Comparison of ENCODE assay signal across 20 cellular contexts in genomic region chr9:131080589-131080988, GRCh38. TPM values are rescaled to one million over a fixed set of nuclear protein-coding genes. Genes with fewer than 3 reads are reported as not detected.
DNase-seq lines count a peak whose midpoint lies in the region; FAIRE-seq and TF ChIP-seq lines count a peak whose summit lies in the region.
"Had no signal": no experiment of that assay in that cellular context is flagged by ENCODE, and none has a peak within 500 bp of the region (broad histone marks: within the 10 kb centered on the region; RNA-seq: fewer than 3 reads in every experiment).

No MANE protein-coding gene starts in this region.

- dilution Hi-C loops in mammary epithelial cell (cut with HindIII; ENCODE audit: low sequenced_read_pairs): loop anchor here (5.0 kb wide), 2 partner anchors 43 to 47 kb away; partner anchors contain the start of gene NUP214

- no peak overlapping the region for H2AFZ ChIP-seq in mammary epithelial cell (ENCODE audit: low read depth, low read length)

- H3K9ac ChIP-seq in mammary epithelial cell (ENCODE audit: insufficient read depth, low read length) (no peak overlapping the region), endodermal cell (ENCODE audit: extremely low read depth, low read length, poor library complexity, severe bottlenecking) (no peak overlapping the region), kidney (ENCODE audit: low read length in 2 of 2) (no peak overlapping the region)

- H3K27ac ChIP-seq in mammary epithelial cell (ENCODE audit: insufficient read depth, low read depth, low read length) (no peak overlapping the region), endodermal cell (ENCODE audit: low read depth, low read length) (no peak overlapping the region), kidney (ENCODE audit: low read depth in 2 of 2, low read length in 2 of 2) (no peak overlapping the region), suprapubic skin (no peak overlapping the region)
- H3K27ac ChIP-seq: C4-2B had no signal

- H3K36me3 Mint-ChIP-seq in MCF 10A (ENCODE audit: insufficient read depth, unreplicated experiment) (no peaks in the 10 kb centered on the region), endodermal cell (ENCODE audit: low read depth) (peaks cover 18% of the 10 kb centered on the region), nephron progenitor cell (ENCODE audit: low read depth) (no peaks in the 10 kb centered on the region)
- H3K36me3 Mint-ChIP-seq: CD8-positive, alpha-beta memory T cell had no signal

- H3K27ac Mint-ChIP-seq in MCF 10A (ENCODE audit: low read depth, unreplicated experiment): no peak overlapping the region
- peak overlapping the region; percentile 58 for H3K27ac Mint-ChIP-seq in endodermal cell
- no peak overlapping the region for H3K27ac Mint-ChIP-seq in nephron progenitor cell
- H3K27ac Mint-ChIP-seq: CD8-positive, alpha-beta memory T cell had no signal

- H3K9me3 ChIP-seq in mammary epithelial cell (replicated peaks; ENCODE audit: insufficient read depth, low read length) (no peaks in the 10 kb centered on the region), endodermal cell (ENCODE audit: control insufficient read depth, low read length) (no peaks in the 10 kb centered on the region), kidney (ENCODE audit: control insufficient read depth in 1 of 2, low read length in 2 of 2) (no peaks in the 10 kb centered on the region), suprapubic skin (no peaks in the 10 kb centered on the region)

- H3K27me3 ChIP-seq in mammary epithelial cell (ENCODE audit: insufficient read depth, low read length): peaks cover 3% of the 10 kb centered on the region
- H3K27me3 ChIP-seq in endodermal cell (ENCODE audit: control insufficient read depth, insufficient read depth, low read length, poor library complexity, severe bottlenecking): no peaks in the 10 kb centered on the region
- no peaks in the 10 kb centered on the region for H3K27me3 ChIP-seq in suprapubic skin

- in situ Hi-C loops in mammary epithelial cell (cut with MboI; ENCODE audit: low sequenced_read_pairs in 2 of 2): no loop called here

- DNase-seq in mammary epithelial cell (peak; percentile 61), MCF 10A (ENCODE audit: unreplicated experiment) (no peak), endodermal cell (no peak), kidney (peak; percentile 83), dedifferentiated amniotic fluid mesenchymal stem cell (ENCODE audit: extremely low spot score) (no peak), NCI-H1105 (lab: John Stamatoyannopoulos, UW) (no peak), nephron progenitor cell (no peak), suprapubic skin (ENCODE audit: low spot score in 2 of 2) (no peak)
- DNase-seq: CD8-positive, alpha-beta memory T cell; EL; GF-D8; GOT3; HCEC 1CT; KG1; NCI-H1105 treated with DMSO at 0.1 percent for 48 hours; NCI-H1694 treated with DMSO at 0.1 percent for 48 hours; NCI-H2081 treated with DMSO at 0.1 percent for 48 hours; NCI-H446; NCI-H526 had no signal

- H3K4me3 ChIP-seq in mammary epithelial cell (replicated peaks in 1 of 3; ENCODE audit: insufficient read depth in 1 of 3, low read depth in 2 of 3, low read length in 3 of 3) (no peak overlapping the region), endodermal cell (ENCODE audit: low read length) (no peak overlapping the region), kidney (ENCODE audit: low read length in 2 of 2) (no peak overlapping the region), suprapubic skin (no peak overlapping the region)

- H3K4me3 Mint-ChIP-seq in MCF 10A (ENCODE audit: unreplicated experiment) (no peak overlapping the region), endodermal cell (no peak overlapping the region), nephron progenitor cell (no peak overlapping the region)
- H3K4me3 Mint-ChIP-seq: CD8-positive, alpha-beta memory T cell had no signal

- no TSS peak for BruUV-seq in mammary epithelial cell (replicated peaks; lab: Mats Ljungman, UMichigan)
- no TSS peak for BruUV-seq in MCF 10A (replicated peaks; lab: Mats Ljungman, UMichigan)

- intact Hi-C loops in mammary epithelial cell (cut with micrococcal nuclease): no loop called here
- intact Hi-C loops in MCF 10A (cut with micrococcal nuclease): no loop called here
- intact Hi-C loops in kidney (cut with DNase I): no loop called here

- TF ChIP-seq CTCF in mammary epithelial cell (conservative IDR thresholded peaks at IDR 0.05 in 1 of 2, IDR thresholded peaks at IDR 0.05 in 1 of 2; ENCODE audit: extremely low read depth in 1 of 2, insufficient read depth in 1 of 2, low read depth in 1 of 2, low read length in 2 of 2): no peak
- no peak for TF ChIP-seq CTCF in MCF 10A (IDR thresholded peaks at IDR 0.05; ENCODE audit: unreplicated experiment)
- no peak for TF ChIP-seq CTCF in endodermal cell (conservative IDR thresholded peaks at IDR 0.05)
- no peak for TF ChIP-seq CTCF in kidney (IDR thresholded peaks at IDR 0.05; ENCODE audit: borderline replicate concordance, extremely low read depth, insufficient read depth)
- TF ChIP-seq CTCF in nephron progenitor cell (IDR thresholded peaks at IDR 0.05): no peak
- TF ChIP-seq CTCF in suprapubic skin (IDR thresholded peaks at IDR 0.05): no peak

- H3K4me1 Mint-ChIP-seq in MCF 10A (ENCODE audit: insufficient read depth, unreplicated experiment) (peaks cover 6% of the 10 kb centered on the region), endodermal cell (no peaks in the 10 kb centered on the region), nephron progenitor cell (peaks cover 11% of the 10 kb centered on the region)
- H3K4me1 Mint-ChIP-seq: CD8-positive, alpha-beta memory T cell had no signal

- TF ChIP-seq POLR2A in suprapubic skin (IDR thresholded peaks at IDR 0.05): no peak

- H3K36me3 ChIP-seq in mammary epithelial cell (ENCODE audit: insufficient read depth, low read length): no peaks in the 10 kb centered on the region
- no peaks in the 10 kb centered on the region for H3K36me3 ChIP-seq in endodermal cell (ENCODE audit: control insufficient read depth, insufficient read depth, low read length)
- no peaks in the 10 kb centered on the region for H3K36me3 ChIP-seq in kidney (ENCODE audit: control insufficient read depth in 1 of 2, insufficient read depth in 2 of 2, low read length in 2 of 2)
- no peaks in the 10 kb centered on the region for H3K36me3 ChIP-seq in suprapubic skin

- no peaks in the 10 kb centered on the region for H4K20me1 ChIP-seq in mammary epithelial cell (ENCODE audit: insufficient read depth, low read length)

- H3K4me2 ChIP-seq in mammary epithelial cell (ENCODE audit: insufficient read depth, low read depth, low read length): no peak overlapping the region

- no peak for FAIRE-seq in kidney (lab: Jason Lieb, UNC)

- TF ChIP-seq EP300 in suprapubic skin (IDR thresholded peaks at IDR 0.05): no peak

- WGBS in mammary epithelial cell (ENCODE audit: low coverage, missing lambda C conversion rate): 53% methylated on average over 4 of the region's 9 CpGs
- WGBS in endodermal cell (ENCODE audit: insufficient coverage in 1 of 2, insufficient read length in 1 of 2), 2 experiments: 69 to 78% methylated on average over 6 to 9 of the region's 9 CpGs
- WGBS in suprapubic skin: 62% methylated on average over 7 of the region's 9 CpGs

- H3K9me3 Mint-ChIP-seq in MCF 10A (ENCODE audit: unreplicated experiment) (no peaks in the 10 kb centered on the region), endodermal cell (no peaks in the 10 kb centered on the region), nephron progenitor cell (no peaks in the 10 kb centered on the region)
- H3K9me3 Mint-ChIP-seq: CD8-positive, alpha-beta memory T cell had no signal

- CTCF ChIA-PET in mammary epithelial cell (lab: Charles Lee; ENCODE audit: low non-redundant PET): no interaction called here
- CTCF ChIA-PET in MCF 10A (lab: Yijun Ruan, JAX): no interaction called here

- POLR2A ChIA-PET in MCF 10A (lab: Yijun Ruan, JAX): no interaction called here

- H3K79me2 ChIP-seq in mammary epithelial cell (ENCODE audit: insufficient read depth, low read length): no peaks in the 10 kb centered on the region

- H3K27me3 Mint-ChIP-seq in MCF 10A (ENCODE audit: insufficient read depth, unreplicated experiment) (no peaks in the 10 kb centered on the region), endodermal cell (ENCODE audit: insufficient read depth) (no peaks in the 10 kb centered on the region), nephron progenitor cell (ENCODE audit: low read depth, poor library complexity) (peaks cover 5% of the 10 kb centered on the region)

- peaks cover 4% of the 10 kb centered on the region for H3K4me1 ChIP-seq in mammary epithelial cell (ENCODE audit: insufficient read depth, low read length)
- no peaks in the 10 kb centered on the region for H3K4me1 ChIP-seq in endodermal cell (ENCODE audit: control insufficient read depth, insufficient read depth, low read length)
- no peaks in the 10 kb centered on the region for H3K4me1 ChIP-seq in kidney (ENCODE audit: control insufficient read depth in 1 of 2, insufficient read depth in 1 of 2, low read depth in 1 of 2, low read length in 2 of 2)
- no peaks in the 10 kb centered on the region for H3K4me1 ChIP-seq in suprapubic skin

RNA-seq across cellular contexts. Expression of gene AIF1L, which starts 15.7 kb away (rescaled TPM):
- total RNA-seq in mammary epithelial cell (10 to 100 TPM in 1 of 2 donors, 1 to 10 TPM in 1; 5.2 to 10.7 TPM), MCF 10A (2022) (2.6 and 4.1 TPM in 2 replicates), endodermal cell (100 to 1,000 TPM in 1 of 2 donors, 10 to 100 TPM in 1; 93.4 to 117 TPM), kidney (397 TPM), suprapubic skin (10 to 100 TPM; 15.2 to 28.7 (median 21.0) TPM)
- polyA plus RNA-seq in mammary epithelial cell (5.8 TPM), kidney (ENCODE audit: insufficient read depth, low read depth, low replicate concordance) (439 TPM)
- polyA minus RNA-seq in mammary epithelial cell: 10.3 TPM
- polyA plus RNA-seq in endodermal cell (2013, experiment 1 of 2): 77.0 TPM
- 73.0 TPM for polyA plus RNA-seq in endodermal cell (2013, experiment 2 of 2)
- polyA plus RNA-seq: CD8-positive, alpha-beta memory T cell had no signal

RNA-seq across cellular contexts. Expression of gene NUP214, which starts 44.8 kb away (rescaled TPM):
- total RNA-seq in mammary epithelial cell: 10 to 100 TPM; 17.2 to 42.5 TPM
- polyA plus RNA-seq in mammary epithelial cell: 5.8 TPM
- 66.7 TPM for polyA minus RNA-seq in mammary epithelial cell
- 41.8 and 46.9 TPM in 2 replicates for total RNA-seq in MCF 10A (2022)
- total RNA-seq in endodermal cell: 10 to 100 TPM; 56.7 to 59.9 TPM
- polyA plus RNA-seq in endodermal cell (2013, experiment 1 of 2): 27.4 TPM
- 25.6 TPM for polyA plus RNA-seq in endodermal cell (2013, experiment 2 of 2)
- 75.3 TPM for total RNA-seq in kidney
- 28.4 TPM for polyA plus RNA-seq in kidney (ENCODE audit: insufficient read depth, low read depth, low replicate concordance)
- 100 to 1,000 TPM in 1 of 4 donors, 10 to 100 TPM in 3; 36.1 to 104 (median 69.6) TPM for total RNA-seq in suprapubic skin

Comparison
In these comparisons a context has a peak if more than half of its experiments do, and no peak if none do; other contexts are left out.
1. DNase-seq: peak in mammary epithelial cell (single experiment) and kidney (single experiment); none in MCF 10A (single experiment), endodermal cell (single experiment), dedifferentiated amniotic fluid mesenchymal stem cell (single experiment), NCI-H1105 (single experiment), nephron progenitor cell (single experiment) and suprapubic skin (0 of 2).